8 cellular contexts compared by ENCODE assay signal in genomic region chr15:50353999-50354837, GRCh38. TPM values are rescaled to one million over a fixed set of nuclear protein-coding genes. Genes with fewer than 3 reads are reported as not detected.
A peak's percentile ranks its signal among the peaks of the same experiment; 100 is the strongest.
DNase-seq lines count a peak whose midpoint lies in the region; ATAC-seq and TF ChIP-seq lines count a peak whose summit lies in the region.

No MANE protein-coding gene starts in this region.

- H3K4me3 Mint-ChIP-seq in natural killer cell = peak overlapping the region; percentile 99

- H3K4me1 ChIP-seq in fibroblast of lung (ENCODE audit: control insufficient read depth, extremely low read depth, insufficient read depth, low read length) = peaks cover 5% of the 10 kb centered on the region

- H3K9me3 ChIP-seq in fibroblast of lung (ENCODE audit: control insufficient read depth, insufficient read depth, low read depth, low read length) = no peaks in the 10 kb centered on the region

- H3K4me1 Mint-ChIP-seq in natural killer cell = peaks cover 68 to 70% of the 10 kb centered on the region in 2 donors

- peaks cover 4% of the 10 kb centered on the region for H3K36me3 ChIP-seq in fibroblast of lung (ENCODE audit: control insufficient read depth, insufficient read depth, low read length)

- peaks cover 8% of the 10 kb centered on the region for H3K36me3 Mint-ChIP-seq in natural killer cell

- peaks cover 78% of the 10 kb centered on the region for H3K79me2 ChIP-seq in fibroblast of lung (ENCODE audit: control insufficient read depth, insufficient read depth, low read length)

- DNase-seq in AG10803 (ENCODE audit: low read depth) = peak; percentile 90
- DNase-seq in OCI-M1 (lab: John Stamatoyannopoulos, UW) = peak; percentile 93
- DNase-seq in activated T-helper 1 cell treated with anti-CD3 and anti-CD28 coated beads, Interleukin-2, amount 50 U/mL, for 16 hours (ENCODE audit: low read depth in 1 of 2, low spot score in 1 of 2) = peak; percentile 12 to 28
- DNase-seq in fibroblast of lung (ENCODE audit: low read depth in 2 of 2) = peak; percentile 88 to 92
- peak; percentile 54 for DNase-seq in natural killer cell
- peak; percentile 37 to 84 (median 61) for DNase-seq in stimulated activated naive CD4-positive, alpha-beta T cell (lab: John Stamatoyannopoulos, UW)

- peak overlapping the region; percentile 97 to 100 for H3K27ac Mint-ChIP-seq in natural killer cell

- H3K9ac ChIP-seq in fibroblast of lung (ENCODE audit: insufficient read depth, low read length) = peak overlapping the region; percentile 83

- H3K27ac ChIP-seq in fibroblast of lung (ENCODE audit: insufficient read depth, low read length) = peak overlapping the region; percentile 85

- H3K4me2 ChIP-seq in fibroblast of lung (ENCODE audit: extremely low read depth, insufficient read depth, low read length) = peak overlapping the region; percentile 79

- ATAC-seq in GM18873 (IDR thresholded peaks at IDR 0.05; ENCODE audit: low FRiP score, unreplicated experiment) (peak; percentile 32), HG03159 (IDR thresholded peaks at IDR 0.05; ENCODE audit: unreplicated experiment) (peak; percentile 33), natural killer cell (peak; percentile 34 to 56 (median 39))

- TF ChIP-seq CTCF in AG10803 (conservative IDR thresholded peaks at IDR 0.05; ENCODE audit: low read length) (no peak), fibroblast of lung (conservative IDR thresholded peaks at IDR 0.05 in 1 of 2, IDR thresholded peaks at IDR 0.05 in 1 of 2; ENCODE audit: low read depth in 1 of 2, low read length in 2 of 2) (no peak), natural killer cell (IDR thresholded peaks at IDR 0.05) (no peak)

- no peaks in the 10 kb centered on the region for H3K27me3 Mint-ChIP-seq in natural killer cell (ENCODE audit: low read depth in 2 of 2)

- H3K9me3 Mint-ChIP-seq in natural killer cell = no peaks in the 10 kb centered on the region

- intact Hi-C loops in natural killer cell (cut with micrococcal nuclease) = loop anchor here (1.0 to 10.0 kb wide), 6 partner anchors 92 to 1197 kb away; partner anchors contain the start of genes COPS2, DTWD1, FAM227B and TRPM7

- H4K20me1 ChIP-seq in fibroblast of lung (ENCODE audit: control insufficient read depth, extremely low read depth, insufficient read depth, low read length) = peaks cover 2% of the 10 kb centered on the region

- H3K27me3 ChIP-seq in fibroblast of lung (ENCODE audit: control insufficient read depth, insufficient read depth, low read length) = no peaks in the 10 kb centered on the region

- H3K4me3 ChIP-seq in AG10803 (ENCODE audit: low read length) (peak overlapping the region; percentile 92), fibroblast of lung (replicated peaks in 1 of 4; ENCODE audit: control extremely low read depth in 1 of 4, insufficient read depth in 1 of 4, low read depth in 3 of 4, low read length in 4 of 4) (peak overlapping the region; percentile 68 to 95 (median 78))

- no peak overlapping the region for H2AFZ ChIP-seq in fibroblast of lung (ENCODE audit: low read length)

RNA-seq across cellular contexts. Expression of gene GABPB1, which starts 0.8 kb away (rescaled TPM):
- total RNA-seq in fibroblast of lung (39.0 and 40.1 TPM in 2 replicates), natural killer cell (10 to 100 TPM; 20.8 to 30.8 (median 26.3) TPM)
- 25.3 and 25.4 TPM in 2 replicates for polyA plus RNA-seq in fibroblast of lung
- polyA plus RNA-seq in fibroblast of lung (2012) = 15.0 and 17.9 TPM in 2 replicates
- 19.6 and 21.9 TPM in 2 replicates for polyA minus RNA-seq in fibroblast of lung (ENCODE audit: low replicate concordance)

Comparison
In these comparisons a context has a peak if more than half of its experiments do, and no peak if none do; other contexts are left out.
1. Peak in every context shown above with its lines: DNase-seq, ATAC-seq, H3K4me3 ChIP-seq and H3K27ac ChIP-seq.
2. DNase-seq: peak in every context shown above with its lines; median percentile 93 in OCI-M1; 90 in AG10803; 90 in fibroblast of lung; 61 in stimulated activated naive CD4-positive, alpha-beta T cell; 54 in natural killer cell; 20 in activated T-helper 1 cell treated with anti-CD3 and anti-CD28 coated beads, Interleukin-2, amount 50 U/mL, for 16 hours.